ENCODE assay signal across 2 cellular contexts in genomic region chr1:224014328-224014649, GRCh38.
TF ChIP-seq lines count a peak whose summit lies in the region.

No MANE protein-coding gene starts in this region.

TF ChIP-seq in GM23338, 12 proteins besides CTCF, POLR2A, EP300 and RAD21 (continued from another document):
- TF ChIP-seq ETS1 (IDR thresholded peaks at IDR 0.05) (no peak), ZNF331 (CRISPR knock-in tag; IDR thresholded peaks at IDR 0.05; ENCODE audit: low read depth) (no peak), POLR2AphosphoS5 (IDR thresholded peaks at IDR 0.05; ENCODE audit: low read depth) (no peak), ZNF114 (CRISPR knock-in tag; IDR thresholded peaks at IDR 0.05) (no peak), CREB1 (CRISPR knock-in tag; IDR thresholded peaks at IDR 0.05; ENCODE audit: low read depth) (no peak), JUNB (IDR thresholded peaks at IDR 0.05; ENCODE audit: unreplicated experiment) (no peak), STAT1 (IDR thresholded peaks at IDR 0.05; ENCODE audit: unreplicated experiment) (no peak), EZH2phosphoT487 (IDR thresholded peaks at IDR 0.05; ENCODE audit: unreplicated experiment) (no peak), EZH2 (IDR thresholded peaks at IDR 0.05; ENCODE audit: low read depth, unreplicated experiment) (no peak), REST (IDR thresholded peaks at IDR 0.05; ENCODE audit: unreplicated experiment) (no peak)
- TF ChIP-seq, protein P1, sequence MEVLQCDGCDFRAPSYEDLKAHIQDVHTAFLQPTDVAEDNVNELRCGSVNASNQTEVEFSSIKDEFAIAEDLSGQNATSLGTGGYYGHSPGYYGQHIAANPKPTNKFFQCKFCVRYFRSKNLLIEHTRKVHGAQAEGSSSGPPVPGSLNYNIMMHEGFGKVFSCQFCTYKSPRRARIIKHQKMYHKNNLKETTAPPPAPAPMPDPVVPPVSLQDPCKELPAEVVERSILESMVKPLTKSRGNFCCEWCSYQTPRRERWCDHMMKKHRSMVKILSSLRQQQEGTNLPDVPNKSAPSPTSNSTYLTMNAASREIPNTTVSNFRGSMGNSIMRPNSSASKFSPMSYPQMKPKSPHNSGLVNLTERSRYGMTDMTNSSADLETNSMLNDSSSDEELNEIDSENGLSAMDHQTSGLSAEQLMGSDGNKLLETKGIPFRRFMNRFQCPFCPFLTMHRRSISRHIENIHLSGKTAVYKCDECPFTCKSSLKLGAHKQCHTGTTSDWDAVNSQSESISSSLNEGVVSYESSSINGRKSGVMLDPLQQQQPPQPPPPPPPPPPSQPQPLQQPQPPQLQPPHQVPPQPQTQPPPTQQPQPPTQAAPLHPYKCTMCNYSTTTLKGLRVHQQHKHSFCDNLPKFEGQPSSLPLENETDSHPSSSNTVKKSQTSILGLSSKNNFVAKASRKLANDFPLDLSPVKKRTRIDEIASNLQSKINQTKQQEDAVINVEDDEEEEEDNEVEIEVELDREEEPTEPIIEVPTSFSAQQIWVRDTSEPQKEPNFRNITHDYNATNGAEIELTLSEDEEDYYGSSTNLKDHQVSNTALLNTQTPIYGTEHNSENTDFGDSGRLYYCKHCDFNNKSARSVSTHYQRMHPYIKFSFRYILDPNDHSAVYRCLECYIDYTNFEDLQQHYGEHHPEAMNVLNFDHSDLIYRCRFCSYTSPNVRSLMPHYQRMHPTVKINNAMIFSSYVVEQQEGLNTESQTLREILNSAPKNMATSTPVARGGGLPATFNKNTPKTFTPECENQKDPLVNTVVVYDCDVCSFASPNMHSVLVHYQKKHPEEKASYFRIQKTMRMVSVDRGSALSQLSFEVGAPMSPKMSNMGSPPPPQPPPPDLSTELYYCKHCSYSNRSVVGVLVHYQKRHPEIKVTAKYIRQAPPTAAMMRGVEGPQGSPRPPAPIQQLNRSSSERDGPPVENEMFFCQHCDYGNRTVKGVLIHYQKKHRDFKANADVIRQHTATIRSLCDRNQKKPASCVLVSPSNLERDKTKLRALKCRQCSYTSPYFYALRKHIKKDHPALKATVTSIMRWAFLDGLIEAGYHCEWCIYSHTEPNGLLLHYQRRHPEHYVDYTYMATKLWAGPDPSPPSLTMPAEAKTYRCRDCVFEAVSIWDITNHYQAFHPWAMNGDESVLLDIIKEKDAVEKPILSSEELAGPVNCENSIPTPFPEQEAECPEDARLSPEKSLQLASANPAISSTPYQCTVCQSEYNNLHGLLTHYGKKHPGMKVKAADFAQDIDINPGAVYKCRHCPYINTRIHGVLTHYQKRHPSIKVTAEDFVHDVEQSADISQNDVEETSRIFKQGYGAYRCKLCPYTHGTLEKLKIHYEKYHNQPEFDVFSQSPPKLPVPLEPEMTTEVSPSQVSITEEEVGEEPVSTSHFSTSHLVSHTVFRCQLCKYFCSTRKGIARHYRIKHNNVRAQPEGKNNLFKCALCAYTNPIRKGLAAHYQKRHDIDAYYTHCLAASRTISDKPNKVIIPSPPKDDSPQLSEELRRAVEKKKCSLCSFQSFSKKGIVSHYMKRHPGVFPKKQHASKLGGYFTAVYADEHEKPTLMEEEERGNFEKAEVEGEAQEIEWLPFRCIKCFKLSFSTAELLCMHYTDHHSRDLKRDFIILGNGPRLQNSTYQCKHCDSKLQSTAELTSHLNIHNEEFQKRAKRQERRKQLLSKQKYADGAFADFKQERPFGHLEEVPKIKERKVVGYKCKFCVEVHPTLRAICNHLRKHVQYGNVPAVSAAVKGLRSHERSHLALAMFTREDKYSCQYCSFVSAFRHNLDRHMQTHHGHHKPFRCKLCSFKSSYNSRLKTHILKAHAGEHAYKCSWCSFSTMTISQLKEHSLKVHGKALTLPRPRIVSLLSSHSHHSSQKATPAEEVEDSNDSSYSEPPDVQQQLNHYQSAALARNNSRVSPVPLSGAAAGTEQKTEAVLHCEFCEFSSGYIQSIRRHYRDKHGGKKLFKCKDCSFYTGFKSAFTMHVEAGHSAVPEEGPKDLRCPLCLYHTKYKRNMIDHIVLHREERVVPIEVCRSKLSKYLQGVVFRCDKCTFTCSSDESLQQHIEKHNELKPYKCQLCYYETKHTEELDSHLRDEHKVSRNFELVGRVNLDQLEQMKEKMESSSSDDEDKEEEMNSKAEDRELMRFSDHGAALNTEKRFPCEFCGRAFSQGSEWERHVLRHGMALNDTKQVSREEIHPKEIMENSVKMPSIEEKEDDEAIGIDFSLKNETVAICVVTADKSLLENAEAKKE (CRISPR knock-in tag; IDR thresholded peaks at IDR 0.05), result no peak
TF ChIP-seq in GM23338: peak in this region for 0.

TF ChIP-seq in IMR-90, 13 proteins besides CTCF, POLR2A, EP300 and RAD21 (continued from another document):
- TF ChIP-seq BHLHE40 (IDR thresholded peaks at IDR 0.05; ENCODE audit: low read depth, low read length) (no peak), USF2 (IDR thresholded peaks at IDR 0.05; ENCODE audit: low read depth, low read length) (no peak), FOS (IDR thresholded peaks at IDR 0.05; ENCODE audit: low read depth, low read length) (no peak), SMC3 (IDR thresholded peaks at IDR 0.05; ENCODE audit: low read depth, low read length) (no peak), RFX5 (IDR thresholded peaks at IDR 0.05; ENCODE audit: low read depth, low read length) (no peak)
